15 cellular contexts compared by ENCODE assay signal in the genomic region with DNA sequence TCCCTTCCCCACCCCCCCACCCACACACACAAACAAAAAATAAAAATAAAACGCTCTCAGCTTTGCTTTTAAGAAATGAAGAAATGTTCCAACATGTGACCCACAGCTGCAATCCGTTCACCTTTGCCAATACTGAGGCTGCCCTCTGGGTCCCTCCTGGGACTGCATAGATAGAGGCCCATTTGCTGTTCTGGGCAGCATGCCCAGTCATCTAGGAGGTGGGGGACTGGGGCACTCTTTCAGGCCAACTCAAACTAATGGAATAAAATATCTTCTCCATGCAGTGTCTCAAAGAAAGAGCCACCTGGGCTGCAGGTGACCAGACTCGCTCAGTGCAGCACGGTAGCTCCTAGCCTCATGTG.
DNase-seq lines count a peak whose midpoint lies in the region; ATAC-seq, FAIRE-seq and TF ChIP-seq lines count a peak whose summit lies in the region.
"Had no signal": no experiment of that assay in that cellular context is flagged by ENCODE, and none has a peak within 500 bp of the region (broad histone marks: within the 10 kb centered on the region; RNA-seq: fewer than 3 reads in every experiment).

No MANE protein-coding gene starts in this region.

- no peak overlapping the region for H3K4me3 Mint-ChIP-seq in T-helper 2 cell treated with Interferon-gamma antibody and Interleukin-4, amounts not matched to agents 5 μg/mL and 100 μg/mL, for 36 hours
- H3K4me3 Mint-ChIP-seq: activated naive CD4-positive, alpha-beta T cell treated with anti-CD3 and anti-CD28 coated beads for 36 hours; H9; stimulated activated memory B cell treated with anti-CD40 and anti-IgM and Interleukin-4, amounts not matched to agents 10 μg/mL and 1 μg/mL and 100 μg/mL, for 72 hours had no signal

- H3K9me3 ChIP-seq in pancreas, result no peaks in the 10 kb centered on the region
- H3K9me3 ChIP-seq: prostate gland had no signal

- no peak overlapping the region for H3K27ac ChIP-seq in pancreas

- peaks cover 6% of the 10 kb centered on the region for H3K4me1 Mint-ChIP-seq in T-helper 2 cell treated with Interferon-gamma antibody and Interleukin-4, amounts not matched to agents 5 μg/mL and 100 μg/mL, for 36 hours (ENCODE audit: low read depth)

- ATAC-seq in pancreas, result peak; percentile 92 to 97 (median 95)
- ATAC-seq: stimulated activated memory B cell treated with anti-CD40 and anti-IgM and Interleukin-4, amounts not matched to agents 10 μg/mL and 1 μg/mL and 100 μg/mL, for 72 hours had no signal

- intact Hi-C loops in pancreas (cut with DNase I), result no loop called here

- TF ChIP-seq CTCF in fibroblast of pulmonary artery (IDR thresholded peaks at IDR 0.05; ENCODE audit: low read length, missing control alignments), result no peak
- TF ChIP-seq CTCF in pancreas (IDR thresholded peaks at IDR 0.05), result no peak

- H3K4me1 ChIP-seq in pancreas, result peaks cover 0 to 14% (median 11%) of the 10 kb centered on the region in 3 donors

- no peaks in the 10 kb centered on the region for H3K27me3 ChIP-seq in pancreas
- H3K27me3 ChIP-seq in H7 (ENCODE audit: control insufficient read depth, insufficient read depth, low read length), result no peaks in the 10 kb centered on the region

- WGBS in pancreas, 2 donors, result 15 to 18% methylated on average over 4 of the region's 4 CpGs

- no peak overlapping the region for H3K4me3 ChIP-seq in fibroblast of pulmonary artery (replicated peaks; ENCODE audit: low read depth, low read length)
- no peak overlapping the region for H3K4me3 ChIP-seq in pancreas
- H3K4me3 ChIP-seq in H7 (ENCODE audit: insufficient read depth, low read depth, low read length), result no peak overlapping the region
- H3K4me3 ChIP-seq: prostate gland had no signal

- no peak overlapping the region for H3K27ac Mint-ChIP-seq in T-helper 2 cell treated with Interferon-gamma antibody and Interleukin-4, amounts not matched to agents 5 μg/mL and 100 μg/mL, for 36 hours
- H3K27ac Mint-ChIP-seq: activated naive CD4-positive, alpha-beta T cell treated with anti-CD3 and anti-CD28 coated beads for 36 hours; H9; stimulated activated memory B cell treated with anti-CD40 and anti-IgM and Interleukin-4, amounts not matched to agents 10 μg/mL and 1 μg/mL and 100 μg/mL, for 72 hours had no signal

- DNase-seq in Ammon's horn (ENCODE audit: low spot score) (peak; percentile 41), NCI-H446 treated with DMSO at 0.1 percent for 48 hours (lab: John Stamatoyannopoulos, UW) (peak; percentile 17), fibroblast of pulmonary artery (ENCODE audit: low read depth) (peak; percentile 90), pancreas (peak; percentile 75 to 88 (median 81)), NCI-H345 treated with DMSO at 0.1 percent for 48 hours (lab: John Stamatoyannopoulos, UW; ENCODE audit: unreplicated experiment) (no peak), MV-4-11 (lab: John Stamatoyannopoulos, UW) (no peak), H7 (no peak)
- DNase-seq in T-helper 2 cell treated with Interferon-gamma antibody and Interleukin-4, amounts not matched to agents 5 μg/mL and 100 μg/mL, for 36 hours (ENCODE audit: low spot score), result no peak
- DNase-seq: activated naive CD4-positive, alpha-beta T cell treated with anti-CD3 and anti-CD28 coated beads for 36 hours; central memory CD4-positive, alpha-beta T cell; H9; MM.1S; stimulated activated CD4-positive, alpha-beta T cell treated with anti-CD3 and anti-CD28 coated beads, Interleukin-4, amount 100 ng/mL, for 24 hours had no signal

- H3K36me3 ChIP-seq in pancreas (no peaks in the 10 kb centered on the region), H7 (replicated peaks; ENCODE audit: control insufficient read depth, insufficient read depth, low read length) (no peaks in the 10 kb centered on the region)
- H3K36me3 ChIP-seq: prostate gland had no signal

- no peaks in the 10 kb centered on the region for H3K9me3 Mint-ChIP-seq in T-helper 2 cell treated with Interferon-gamma antibody and Interleukin-4, amounts not matched to agents 5 μg/mL and 100 μg/mL, for 36 hours
- H3K9me3 Mint-ChIP-seq: H9; stimulated activated memory B cell treated with anti-CD40 and anti-IgM and Interleukin-4, amounts not matched to agents 10 μg/mL and 1 μg/mL and 100 μg/mL, for 72 hours had no signal

- FAIRE-seq in pancreas (lab: Jason Lieb, UNC), result no peak

- peaks cover 21% of the 10 kb centered on the region for H3K27me3 Mint-ChIP-seq in T-helper 2 cell treated with Interferon-gamma antibody and Interleukin-4, amounts not matched to agents 5 μg/mL and 100 μg/mL, for 36 hours (ENCODE audit: low read depth)

- no peaks in the 10 kb centered on the region for H3K36me3 Mint-ChIP-seq in T-helper 2 cell treated with Interferon-gamma antibody and Interleukin-4, amounts not matched to agents 5 μg/mL and 100 μg/mL, for 36 hours (ENCODE audit: low read depth)
- H3K36me3 Mint-ChIP-seq: stimulated activated memory B cell treated with anti-CD40 and anti-IgM and Interleukin-4, amounts not matched to agents 10 μg/mL and 1 μg/mL and 100 μg/mL, for 72 hours had no signal

Comparison
In these comparisons a context has a peak if more than half of its experiments do, and no peak if none do; other contexts are left out.
1. DNase-seq: peak in Ammon's horn (single experiment), NCI-H446 treated with DMSO at 0.1 percent for 48 hours (single experiment), fibroblast of pulmonary artery (single experiment) and pancreas (6 of 6); none in T-helper 2 cell treated with Interferon-gamma antibody and Interleukin-4, amounts not matched to agents 5 μg/mL and 100 μg/mL, for 36 hours (single experiment), NCI-H345 treated with DMSO at 0.1 percent for 48 hours (single experiment), MV-4-11 (single experiment) and H7 (single experiment).